2 cellular contexts compared by ENCODE assay signal in genomic region chr11:126695293-126695692, GRCh38.
TF ChIP-seq lines count a peak whose summit lies in the region.

No MANE protein-coding gene starts in this region.

TF ChIP-seq in SK-N-SH, 30 proteins besides CTCF, POLR2A, EP300 and RAD21 (continued from another document):
- TF ChIP-seq USF2 (IDR thresholded peaks at IDR 0.05; ENCODE audit: borderline replicate concordance, low read depth, low read length) = no peak

TF ChIP-seq in SK-N-SH treated with all-trans-retinoic acid at 6 μM for 48 hours, 23 proteins besides CTCF, POLR2A, EP300 and RAD21 (continued from another document):
- no peak for TF ChIP-seq POU6F1 (CRISPR knock-in tag; IDR thresholded peaks at IDR 0.05; ENCODE audit: borderline replicate concordance, low read depth)
- TF ChIP-seq, protein P1, sequence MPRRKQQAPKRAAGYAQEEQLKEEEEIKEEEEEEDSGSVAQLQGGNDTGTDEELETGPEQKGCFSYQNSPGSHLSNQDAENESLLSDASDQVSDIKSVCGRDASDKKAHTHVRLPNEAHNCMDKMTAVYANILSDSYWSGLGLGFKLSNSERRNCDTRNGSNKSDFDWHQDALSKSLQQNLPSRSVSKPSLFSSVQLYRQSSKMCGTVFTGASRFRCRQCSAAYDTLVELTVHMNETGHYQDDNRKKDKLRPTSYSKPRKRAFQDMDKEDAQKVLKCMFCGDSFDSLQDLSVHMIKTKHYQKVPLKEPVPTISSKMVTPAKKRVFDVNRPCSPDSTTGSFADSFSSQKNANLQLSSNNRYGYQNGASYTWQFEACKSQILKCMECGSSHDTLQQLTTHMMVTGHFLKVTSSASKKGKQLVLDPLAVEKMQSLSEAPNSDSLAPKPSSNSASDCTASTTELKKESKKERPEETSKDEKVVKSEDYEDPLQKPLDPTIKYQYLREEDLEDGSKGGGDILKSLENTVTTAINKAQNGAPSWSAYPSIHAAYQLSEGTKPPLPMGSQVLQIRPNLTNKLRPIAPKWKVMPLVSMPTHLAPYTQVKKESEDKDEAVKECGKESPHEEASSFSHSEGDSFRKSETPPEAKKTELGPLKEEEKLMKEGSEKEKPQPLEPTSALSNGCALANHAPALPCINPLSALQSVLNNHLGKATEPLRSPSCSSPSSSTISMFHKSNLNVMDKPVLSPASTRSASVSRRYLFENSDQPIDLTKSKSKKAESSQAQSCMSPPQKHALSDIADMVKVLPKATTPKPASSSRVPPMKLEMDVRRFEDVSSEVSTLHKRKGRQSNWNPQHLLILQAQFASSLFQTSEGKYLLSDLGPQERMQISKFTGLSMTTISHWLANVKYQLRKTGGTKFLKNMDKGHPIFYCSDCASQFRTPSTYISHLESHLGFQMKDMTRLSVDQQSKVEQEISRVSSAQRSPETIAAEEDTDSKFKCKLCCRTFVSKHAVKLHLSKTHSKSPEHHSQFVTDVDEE (CRISPR knock-in tag; IDR thresholded peaks at IDR 0.05) = no peak
- no peak for TF ChIP-seq PPARA (CRISPR knock-in tag; IDR thresholded peaks at IDR 0.05; ENCODE audit: borderline replicate concordance)
- TF ChIP-seq, protein P2, sequence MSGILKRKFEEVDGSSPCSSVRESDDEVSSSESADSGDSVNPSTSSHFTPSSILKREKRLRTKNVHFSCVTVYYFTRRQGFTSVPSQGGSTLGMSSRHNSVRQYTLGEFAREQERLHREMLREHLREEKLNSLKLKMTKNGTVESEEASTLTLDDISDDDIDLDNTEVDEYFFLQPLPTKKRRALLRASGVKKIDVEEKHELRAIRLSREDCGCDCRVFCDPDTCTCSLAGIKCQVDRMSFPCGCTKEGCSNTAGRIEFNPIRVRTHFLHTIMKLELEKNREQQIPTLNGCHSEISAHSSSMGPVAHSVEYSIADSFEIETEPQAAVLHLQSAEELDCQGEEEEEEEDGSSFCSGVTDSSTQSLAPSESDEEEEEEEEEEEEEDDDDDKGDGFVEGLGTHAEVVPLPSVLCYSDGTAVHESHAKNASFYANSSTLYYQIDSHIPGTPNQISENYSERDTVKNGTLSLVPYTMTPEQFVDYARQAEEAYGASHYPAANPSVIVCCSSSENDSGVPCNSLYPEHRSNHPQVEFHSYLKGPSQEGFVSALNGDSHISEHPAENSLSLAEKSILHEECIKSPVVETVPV (CRISPR knock-in tag; IDR thresholded peaks at IDR 0.05) = no peak
- no peak for TF ChIP-seq BACH2 (CRISPR knock-in tag; IDR thresholded peaks at IDR 0.05; ENCODE audit: borderline replicate concordance)
- no peak for TF ChIP-seq ARNTL (CRISPR knock-in tag; IDR thresholded peaks at IDR 0.05; ENCODE audit: borderline replicate concordance, low read depth)
